In genomic region chr2:171999604-172000469, GRCh38 we compare ENCODE assay signal across 8 cellular contexts. TPM values are rescaled to one million over a fixed set of nuclear protein-coding genes. Genes with fewer than 3 reads are reported as not detected.
DNase-seq lines count a peak whose midpoint lies in the region; ATAC-seq, FAIRE-seq and TF ChIP-seq lines count a peak whose summit lies in the region.

Gene METAP1D, plus strand, starts transcription at chr2:171999953. Its CDS starts 17 bp downstream, at chr2:171999970.

- H3K36me3 ChIP-seq in endodermal cell (ENCODE audit: control insufficient read depth, insufficient read depth, low read length) (no peaks in the 10 kb centered on the region), mesodermal cell (ENCODE audit: control insufficient read depth, insufficient read depth, low read length) (no peaks in the 10 kb centered on the region)

- H3K4me3 ChIP-seq in endodermal cell (ENCODE audit: low read length) (peak within 1 kb of the TSS; percentile 95), mesodermal cell (ENCODE audit: extremely low read depth, insufficient read depth, low read length, poor library complexity, severe bottlenecking) (peak within 1 kb of the TSS; percentile 52)

- TSS peak; percentile 84 for BruUV-seq in Calu3 (replicated peaks; lab: Mats Ljungman, UMichigan)

- TF ChIP-seq CTCF in Calu3 (IDR thresholded peaks at IDR 0.05; ENCODE audit: unreplicated experiment), result no peak
- TF ChIP-seq CTCF in endodermal cell (conservative IDR thresholded peaks at IDR 0.05), result no peak

- intact Hi-C loops in Calu3 (cut with micrococcal nuclease; ENCODE audit: unreplicated experiment), result loop anchor here (10.0 kb wide), 1 partner anchor 105 kb away; the partner anchor contains the start of gene DLX2

- peak within 1 kb of the TSS; percentile 86 for H3K9ac ChIP-seq in endodermal cell (ENCODE audit: extremely low read depth, low read length, poor library complexity, severe bottlenecking)

- H3K9me3 Mint-ChIP-seq in Calu3 (ENCODE audit: low read depth, unreplicated experiment), result no peaks in the 10 kb centered on the region
- H3K9me3 Mint-ChIP-seq in endodermal cell, result no peaks in the 10 kb centered on the region

- H3K36me3 Mint-ChIP-seq in Calu3 (ENCODE audit: insufficient read depth, unreplicated experiment) (peaks cover 17% of the 10 kb centered on the region), endodermal cell (ENCODE audit: low read depth) (no peaks in the 10 kb centered on the region)

- peaks cover 25% of the 10 kb centered on the region for H3K27me3 ChIP-seq in endodermal cell (ENCODE audit: control insufficient read depth, insufficient read depth, low read length, poor library complexity, severe bottlenecking)

- peak within 1 kb of the TSS; percentile 84 for H3K4me3 Mint-ChIP-seq in Calu3 (ENCODE audit: low read depth, unreplicated experiment)
- H3K4me3 Mint-ChIP-seq in endodermal cell, result peak within 1 kb of the TSS; percentile 80

- no peaks in the 10 kb centered on the region for H3K4me1 ChIP-seq in endodermal cell (ENCODE audit: control insufficient read depth, insufficient read depth, low read length)
- H3K4me1 ChIP-seq in mesodermal cell (ENCODE audit: control insufficient read depth, insufficient read depth, low read length, poor library complexity, severe bottlenecking), result no peaks in the 10 kb centered on the region

- peak; percentile 91 for FAIRE-seq in HTR-8/SVneo (lab: Jason Lieb, UNC)

- no peak within 1 kb of the TSS for H3K27ac ChIP-seq in endodermal cell (ENCODE audit: low read depth, low read length)
- peak within 1 kb of the TSS; percentile 16 for H3K27ac ChIP-seq in mesodermal cell (ENCODE audit: low read depth, low read length, severe bottlenecking)

- no peaks in the 10 kb centered on the region for H3K9me3 ChIP-seq in endodermal cell (ENCODE audit: control insufficient read depth, low read length)
- no peaks in the 10 kb centered on the region for H3K9me3 ChIP-seq in mesodermal cell (ENCODE audit: control insufficient read depth, low read length)

- CTCF ChIA-PET in Calu3 (lab: Charles Lee), result interaction anchor here (0.7 kb wide), 1 partner anchor 1340 kb away, joined by 3 read pairs; no protein-coding TSS in a partner anchor

- H3K27me3 Mint-ChIP-seq in Calu3 (ENCODE audit: unreplicated experiment) (no peaks in the 10 kb centered on the region), endodermal cell (ENCODE audit: insufficient read depth) (peaks cover 27% of the 10 kb centered on the region)

- ATAC-seq in GM21390 (IDR thresholded peaks at IDR 0.05; ENCODE audit: unreplicated experiment), result peak; percentile 98

- H3K4me1 Mint-ChIP-seq in Calu3 (ENCODE audit: low read depth, unreplicated experiment), result peaks cover 7% of the 10 kb centered on the region
- H3K4me1 Mint-ChIP-seq in endodermal cell, result peaks cover 6% of the 10 kb centered on the region

- WGBS in endodermal cell (ENCODE audit: insufficient coverage in 1 of 2, insufficient read length in 1 of 2), 2 experiments, result 1 to 2% methylated on average over 31 to 73 of the region's 73 CpGs
- WGBS in mesodermal cell (ENCODE audit: insufficient coverage in 2 of 2), 2 experiments, result 0% methylated on average over 61 to 63 of the region's 73 CpGs

- peak within 1 kb of the TSS; percentile 56 for H3K27ac Mint-ChIP-seq in Calu3 (ENCODE audit: unreplicated experiment)
- peak within 1 kb of the TSS; percentile 96 for H3K27ac Mint-ChIP-seq in endodermal cell

- peak; percentile 94 for DNase-seq in Calu3
- DNase-seq in HTR-8/SVneo (ENCODE audit: insufficient read length, low spot score), result peak; percentile 93
- DNase-seq in NOMO-1 treated with dmso at 0.1 percent for 144 hours (lab: John Stamatoyannopoulos, UW; ENCODE audit: unreplicated experiment), result peak; percentile 72
- DNase-seq in activated CD8-positive, alpha-beta memory T cell treated with anti-CD3 and anti-CD28 coated beads, Interleukin-2, amount 50 U/mL, for 1 hour (ENCODE audit: extremely low read depth), result peak; percentile 41
- peak; percentile 98 for DNase-seq in endodermal cell
- peak; percentile 61 for DNase-seq in stimulated activated CD8-positive, alpha-beta memory T cell treated with anti-CD3 and anti-CD28 coated beads, Interleukin-15, amount 100 ng/mL, for 1 hour (ENCODE audit: low read depth)

RNA-seq across cellular contexts. Expression of gene METAP1D, which starts in this region (rescaled TPM):
- total RNA-seq in Calu3 (2022) (11.0 and 11.1 TPM in 2 replicates), endodermal cell (1 to 10 TPM; 6.0 to 6.5 TPM)
- polyA plus RNA-seq in endodermal cell (2013, experiment 1 of 2), result 10.5 TPM
- 9.0 TPM for polyA plus RNA-seq in endodermal cell (2013, experiment 2 of 2)
- polyA plus RNA-seq in mesodermal cell (2013, experiment 1 of 2), result 6.1 TPM
- polyA plus RNA-seq in mesodermal cell (2013, experiment 2 of 2), result 6.3 TPM

Comparison
In these comparisons a context has a peak if more than half of its experiments do, and no peak if none do; other contexts are left out.
1. DNase-seq: peak in every context shown above with its lines; median percentile 98 in endodermal cell; 94 in Calu3; 93 in HTR-8/SVneo; 72 in NOMO-1 treated with dmso at 0.1 percent for 144 hours; 61 in stimulated activated CD8-positive, alpha-beta memory T cell treated with anti-CD3 and anti-CD28 coated beads, Interleukin-15, amount 100 ng/mL, for 1 hour; 41 in activated CD8-positive, alpha-beta memory T cell treated with anti-CD3 and anti-CD28 coated beads, Interleukin-2, amount 50 U/mL, for 1 hour.